ENCODE assay signal across 9 cellular contexts in the genomic region with DNA sequence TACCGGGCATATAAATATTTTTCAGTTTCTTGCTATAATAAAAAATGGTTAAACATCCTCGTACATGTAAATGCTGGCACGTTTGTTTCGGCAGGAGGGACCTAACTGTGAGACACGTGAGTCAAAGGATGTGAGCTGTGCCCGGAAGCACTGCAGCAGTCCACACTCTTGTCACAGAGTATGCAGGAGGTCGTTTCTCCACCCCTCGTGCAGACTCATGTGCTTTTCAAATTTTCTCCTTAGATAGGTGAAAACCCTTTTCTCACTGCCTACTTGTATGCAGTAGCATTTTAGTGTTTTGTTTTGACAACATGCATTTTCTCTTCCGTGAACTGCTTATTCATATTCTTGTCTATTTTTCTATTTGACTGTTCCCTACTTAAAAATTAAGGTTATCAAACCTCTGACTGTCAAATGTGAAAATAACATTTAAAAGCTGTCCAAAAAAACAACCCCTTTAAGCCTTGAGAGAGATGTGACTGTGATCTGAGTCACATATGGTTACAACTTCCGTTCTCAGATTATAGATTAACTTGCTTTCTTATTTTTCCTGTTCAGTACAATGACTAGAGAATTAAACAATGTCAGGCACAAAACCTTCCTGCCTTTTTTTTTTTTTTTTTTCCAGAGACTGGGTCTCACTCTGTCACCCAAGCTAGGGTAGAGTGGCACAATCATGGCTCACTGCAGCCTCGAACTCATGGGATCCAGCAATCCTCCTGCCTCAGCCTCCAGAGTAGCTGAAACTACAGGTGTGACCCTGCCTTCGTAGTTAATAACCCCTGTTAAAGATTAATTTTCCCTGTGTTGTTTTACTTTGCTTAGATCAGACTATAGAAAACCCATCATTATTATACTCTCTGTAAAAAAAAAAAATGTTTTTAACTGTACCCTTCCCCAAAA. TPM values are rescaled to one million over a fixed set of nuclear protein-coding genes. Genes with fewer than 3 reads are reported as not detected.
DNase-seq lines count a peak whose midpoint lies in the region; ATAC-seq and TF ChIP-seq lines count a peak whose summit lies in the region.
"Had no signal": no experiment of that assay in that cellular context is flagged by ENCODE, and none has a peak within 500 bp of the region (broad histone marks: within the 10 kb centered on the region; RNA-seq: fewer than 3 reads in every experiment).

No MANE protein-coding gene starts in this region.

- peak; percentile 58 for DNase-seq in MCF 10A (ENCODE audit: unreplicated experiment)
- no peak for DNase-seq in breast epithelium (ENCODE audit: low spot score in 2 of 2)
- peak; percentile 64 for DNase-seq in activated CD4-positive, alpha-beta T cell treated with anti-CD3 and anti-CD28 coated beads for 48 hours
- DNase-seq in immature natural killer cell = peak in 1 of 3 donors; percentile 48
- DNase-seq in transverse colon = peak; percentile 51
- no peak for DNase-seq in lower leg skin (ENCODE audit: low spot score in 2 of 2)
- no peak for DNase-seq in tibial artery

- H3K4me3 ChIP-seq in breast epithelium (no peak overlapping the region), transverse colon (peak overlapping the region in 1 of 4 donors; percentile 22), lower leg skin (ENCODE audit: low read depth, poor library complexity, severe bottlenecking) (no peak overlapping the region), tibial artery (no peak overlapping the region)

- H3K27me3 ChIP-seq in breast epithelium (no peaks in the 10 kb centered on the region), transverse colon (no peaks in the 10 kb centered on the region), tibial artery (no peaks in the 10 kb centered on the region)

- H3K36me3 Mint-ChIP-seq in MCF 10A (ENCODE audit: insufficient read depth, unreplicated experiment) (no peaks in the 10 kb centered on the region), immature natural killer cell (peaks cover 0 to 4% (median 0%) of the 10 kb centered on the region in 3 donors)

- ATAC-seq in HG03280 (IDR thresholded peaks at IDR 0.05; ENCODE audit: unreplicated experiment) = peak; percentile 73

- H3K27ac Mint-ChIP-seq in MCF 10A (ENCODE audit: low read depth, unreplicated experiment) = peak overlapping the region; percentile 97
- H3K27ac Mint-ChIP-seq in immature natural killer cell = peak overlapping the region; percentile 68 to 95 (median 83)

- BruUV-seq in MCF 10A (replicated peaks; lab: Mats Ljungman, UMichigan) = no TSS peak

- TF ChIP-seq CTCF in MCF 10A (IDR thresholded peaks at IDR 0.05; ENCODE audit: unreplicated experiment) = no peak
- no peak for TF ChIP-seq CTCF in breast epithelium (IDR thresholded peaks at IDR 0.05)
- no peak for TF ChIP-seq CTCF in transverse colon (IDR thresholded peaks at IDR 0.05)
- TF ChIP-seq CTCF in lower leg skin (IDR thresholded peaks at IDR 0.05) = no peak
- no peak for TF ChIP-seq CTCF in tibial artery (IDR thresholded peaks at IDR 0.05)

- WGBS in transverse colon (ENCODE audit: low coverage in 1 of 2), 2 donors = 33 to 36% methylated on average over 11 to 12 of the region's 12 CpGs
- WGBS in lower leg skin, 2 donors = 78 to 80% methylated on average over 12 of the region's 12 CpGs

- H3K27me3 Mint-ChIP-seq in MCF 10A (ENCODE audit: insufficient read depth, unreplicated experiment) (no peaks in the 10 kb centered on the region), immature natural killer cell (ENCODE audit: low read depth in 3 of 3) (no peaks in the 10 kb centered on the region)

- CTCF ChIA-PET in MCF 10A (lab: Yijun Ruan, JAX) = interaction anchor here (0.7 kb wide), 1 partner anchor 164 kb away, joined by 3 read pairs; no protein-coding TSS in a partner anchor

- POLR2A ChIA-PET in MCF 10A (lab: Yijun Ruan, JAX) = interaction anchor here (0.6 to 1.4 kb wide), 4 partner anchors 10 to 1727 kb away, joined by 3 to 7 read pairs (median 3); no protein-coding TSS in a partner anchor

- TF ChIP-seq POLR2A in breast epithelium (IDR thresholded peaks at IDR 0.05) (no peak), transverse colon (IDR thresholded peaks at IDR 0.05) (peak; percentile 25), lower leg skin (IDR thresholded peaks at IDR 0.05) (no peak)

- intact Hi-C loops in MCF 10A (cut with micrococcal nuclease) (no loop called here), breast epithelium (cut with DNase I; ENCODE audit: low total_unique reads) (no loop called here), transverse colon (cut with DNase I; ENCODE audit: low total_unique reads) (no loop called here), lower leg skin (cut with DNase I; ENCODE audit: low total_unique reads) (no loop called here), tibial artery (cut with DNase I; ENCODE audit: low total_unique reads) (no loop called here)

- no peak for TF ChIP-seq EP300 in transverse colon (IDR thresholded peaks at IDR 0.05; ENCODE audit: low read depth)

- peak overlapping the region; percentile 69 for H3K4me3 Mint-ChIP-seq in MCF 10A (ENCODE audit: unreplicated experiment)
- H3K4me3 Mint-ChIP-seq in immature natural killer cell = peak overlapping the region; percentile 17 to 90 (median 59)

- H3K9me3 Mint-ChIP-seq in MCF 10A (ENCODE audit: unreplicated experiment) (no peaks in the 10 kb centered on the region), immature natural killer cell (no peaks in the 10 kb centered on the region)

- H3K9me3 ChIP-seq in breast epithelium (no peaks in the 10 kb centered on the region), transverse colon (no peaks in the 10 kb centered on the region), tibial artery (no peaks in the 10 kb centered on the region)

- H3K36me3 ChIP-seq in breast epithelium (no peaks in the 10 kb centered on the region), transverse colon (no peaks in the 10 kb centered on the region), tibial artery (no peaks in the 10 kb centered on the region)

- in situ Hi-C loops in transverse colon (cut with MboI; ENCODE audit: low pct_ligation_motif_present in 1 of 4, low pct_unique_long_range_greater_than_20kb in 1 of 4, low sequenced_read_pairs in 3 of 4) = no loop called here

- H3K4me1 Mint-ChIP-seq in MCF 10A (ENCODE audit: insufficient read depth, unreplicated experiment) = peaks cover 35% of the 10 kb centered on the region
- H3K4me1 Mint-ChIP-seq in immature natural killer cell = peaks cover 12 to 27% of the 10 kb centered on the region in 2 donors

- no peaks in the 10 kb centered on the region for H3K4me1 ChIP-seq in breast epithelium
- H3K4me1 ChIP-seq in transverse colon = peaks cover 0 to 15% (median 2%) of the 10 kb centered on the region in 4 donors
- no peaks in the 10 kb centered on the region for H3K4me1 ChIP-seq in tibial artery

- H3K27ac ChIP-seq in breast epithelium (no peak overlapping the region), transverse colon (peak overlapping the region; percentile 6 to 72 (median 60)), tibial artery (no peak overlapping the region)
- H3K27ac ChIP-seq: C4-2B had no signal

RNA-seq across cellular contexts. Expression of a gene that starts 45.1 kb away (rescaled TPM):
- total RNA-seq in MCF 10A (2022) (9.0 and 18.5 TPM in 2 replicates), breast epithelium (10 to 100 TPM; 14.1 to 18.2 (median 17.4) TPM), transverse colon (10 to 100 TPM in 3 of 4 donors, 1 to 10 TPM in 1; 1.6 to 14.7 (median 12.0) TPM), lower leg skin (1 to 10 TPM; 3.8 to 7.3 (median 5.0) TPM)
- 1 to 10 TPM; 1.6 to 2.5 (median 1.8) TPM for polyA plus RNA-seq in immature natural killer cell

Comparison
In these comparisons a context has a peak if more than half of its experiments do, and no peak if none do; other contexts are left out.
1. DNase-seq: peak in MCF 10A (single experiment), activated CD4-positive, alpha-beta T cell treated with anti-CD3 and anti-CD28 coated beads for 48 hours (single experiment) and transverse colon (single experiment); none in breast epithelium (0 of 2), lower leg skin (0 of 2) and tibial artery (0 of 2).
2. H3K27ac ChIP-seq: peak in transverse colon (4 of 4); none in breast epithelium (0 of 2) and tibial artery (0 of 2).